Comparison of ENCODE assay signal across 25 cellular contexts in the genomic region with DNA sequence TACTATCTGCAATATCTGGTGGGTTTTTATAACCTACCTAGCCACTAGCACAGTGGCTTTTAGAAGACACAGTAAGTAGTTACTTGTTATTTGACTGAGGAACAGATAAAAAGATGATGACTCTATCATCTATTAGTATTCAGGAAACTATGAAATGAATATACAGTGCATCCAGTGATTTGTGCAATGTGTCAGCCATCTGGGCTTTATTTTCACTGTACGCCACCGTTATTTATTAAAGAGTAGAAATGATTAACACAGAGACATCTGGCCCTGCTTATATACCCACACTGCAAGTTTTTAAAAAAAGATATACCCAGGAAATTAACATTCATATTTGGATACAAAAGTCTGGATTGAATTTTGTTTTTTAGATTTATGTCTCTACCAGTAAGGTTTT.
DNase-seq lines count a peak whose midpoint lies in the region; ATAC-seq and TF ChIP-seq lines count a peak whose summit lies in the region.
"Had no signal": no experiment of that assay in that cellular context is flagged by ENCODE, and none has a peak within 500 bp of the region (broad histone marks: within the 10 kb centered on the region; RNA-seq: fewer than 3 reads in every experiment).

No MANE protein-coding gene starts in this region.

- H3K79me1 ChIP-seq in mesenchymal stem cell (replicated peaks; ENCODE audit: low read length, poor library complexity, severe bottlenecking): peaks cover 4% of the 10 kb centered on the region

- H3K9ac ChIP-seq in mesenchymal stem cell (ENCODE audit: low read length) (no peak overlapping the region), Karpas-422 (ENCODE audit: low read length) (no peak overlapping the region)
- H3K9ac ChIP-seq: BLaER1 treated with 17β-estradiol and CSF1 and Interleukin-3, amounts not matched to agents 10 nM and 100 nM had no signal

- H2BK5ac ChIP-seq in mesenchymal stem cell (ENCODE audit: low read depth, low read length, poor library complexity, severe bottlenecking): no peak overlapping the region

- H3K27ac ChIP-seq in mesenchymal stem cell (ENCODE audit: low read length, poor library complexity, severe bottlenecking) (peak overlapping the region; percentile 81), Karpas-422 (ENCODE audit: low read length) (no peak overlapping the region)
- H3K27ac ChIP-seq: BLaER1 treated with 17β-estradiol and CSF1 and Interleukin-3, amounts not matched to agents 10 nM and 100 nM; psoas muscle; RWPE1; tibial nerve had no signal

- H3K4me2 ChIP-seq in mesenchymal stem cell (ENCODE audit: low read length, poor library complexity, severe bottlenecking) (no peak overlapping the region), Karpas-422 (ENCODE audit: low read depth, low read length, poor library complexity, severe bottlenecking) (no peak overlapping the region)
- H3K4me2 ChIP-seq: BLaER1 treated with 17β-estradiol and CSF1 and Interleukin-3, amounts not matched to agents 10 nM and 100 nM had no signal

- no peaks in the 10 kb centered on the region for H3K79me2 ChIP-seq in Karpas-422 (ENCODE audit: low read length)

- no peak overlapping the region for H3K18ac ChIP-seq in mesenchymal stem cell (ENCODE audit: low read depth in 1 of 2, low read length in 2 of 2)

- H3K23ac ChIP-seq in mesenchymal stem cell (ENCODE audit: low read length in 2 of 2): no peak overlapping the region

- H3K9me3 ChIP-seq in mesenchymal stem cell (ENCODE audit: control insufficient read depth, low read length) (no peaks in the 10 kb centered on the region), Karpas-422 (ENCODE audit: low read length) (no peaks in the 10 kb centered on the region)
- H3K9me3 ChIP-seq: BLaER1 treated with 17β-estradiol and CSF1 and Interleukin-3, amounts not matched to agents 10 nM and 100 nM; psoas muscle; tibial nerve had no signal

- H3K27me3 Mint-ChIP-seq in brain: peaks cover 2% of the 10 kb centered on the region
- H3K27me3 Mint-ChIP-seq in glutamatergic neuron (ENCODE audit: unreplicated experiment): no peaks in the 10 kb centered on the region
- H3K27me3 Mint-ChIP-seq: activated B cell treated with CpG ODN at 0.5 μM for 24 hours; central memory CD8-positive, alpha-beta T cell had no signal

- no peaks in the 10 kb centered on the region for H3K9me3 Mint-ChIP-seq in brain
- H3K9me3 Mint-ChIP-seq in glutamatergic neuron (ENCODE audit: unreplicated experiment): no peaks in the 10 kb centered on the region
- H3K9me3 Mint-ChIP-seq: activated B cell treated with CpG ODN at 0.5 μM for 24 hours; activated naive CD8-positive, alpha-beta T cell treated with anti-CD3 and anti-CD28 coated beads, Interleukin-2, amount 50 U/mL, for 24 hours; central memory CD8-positive, alpha-beta T cell; H9; T-helper 1 cell treated with Interleukin-12 subunit alpha and Interleukin-12 subunit beta and Interleukin-4 antibody, amounts not matched to agents 30 μg/mL and 1 μg/mL, for 36 hours had no signal

- no peaks in the 10 kb centered on the region for H3K36me3 ChIP-seq in mesenchymal stem cell (ENCODE audit: control insufficient read depth in 1 of 2, insufficient read depth in 2 of 2, low read depth in 1 of 2, low read length in 2 of 2)
- H3K36me3 ChIP-seq in Karpas-422 (ENCODE audit: insufficient read depth, low read length): no peaks in the 10 kb centered on the region
- H3K36me3 ChIP-seq: BLaER1 treated with 17β-estradiol and CSF1 and Interleukin-3, amounts not matched to agents 10 nM and 100 nM; tibial nerve had no signal

- ATAC-seq in HG02678 (IDR thresholded peaks at IDR 0.05; ENCODE audit: unreplicated experiment) (no peak), GM21825 (IDR thresholded peaks at IDR 0.05; ENCODE audit: unreplicated experiment) (no peak)
- ATAC-seq: psoas muscle, sciatic nerve had no signal

- WGBS in mesenchymal stem cell: no CpG with 5 or more reads among the region's 2 CpGs

- H2AK5ac ChIP-seq in mesenchymal stem cell (ENCODE audit: low read length, severe bottlenecking): no peak overlapping the region

- H3K4ac ChIP-seq in mesenchymal stem cell (ENCODE audit: low read depth in 1 of 2, low read length in 2 of 2): no peak overlapping the region

- DNase-seq in EL (peak; percentile 62), NCI-H1694 treated with DMSO at 0.1 percent for 48 hours (lab: John Stamatoyannopoulos, UW) (peak; percentile 85), mesenchymal stem cell (peak; percentile 9), glutamatergic neuron (no peak), Karpas-422 (no peak)
- DNase-seq: activated B cell treated with CpG ODN at 0.5 μM for 24 hours; activated CD4-positive, alpha-beta T cell treated with anti-CD3 and anti-CD28 coated beads, Interleukin-2, amount 50 U/mL, for 1 hour; activated naive CD4-positive, alpha-beta T cell; activated naive CD8-positive, alpha-beta T cell treated with anti-CD3 and anti-CD28 coated beads, Interleukin-2, amount 50 U/mL, for 24 hours; activated T-cell treated with anti-CD3 and anti-CD28 coated beads, Interleukin-2, amount 50 U/mL, for 48 hours; DMS53; H9; NCI-H1436; NCI-H2107; psoas muscle; stimulated activated CD4-positive, alpha-beta T cell treated with anti-CD3 and anti-CD28 coated beads, Interleukin-4, amount 100 ng/mL, for 4 hours had no signal

- H2BK120ac ChIP-seq in mesenchymal stem cell (ENCODE audit: low read depth, low read length): no peak overlapping the region

- H3K4me1 ChIP-seq in mesenchymal stem cell (ENCODE audit: control insufficient read depth, insufficient read depth, low read depth, low read length) (peaks cover 8% of the 10 kb centered on the region), Karpas-422 (ENCODE audit: low read length) (no peaks in the 10 kb centered on the region)

- H3K27me3 ChIP-seq in mesenchymal stem cell (ENCODE audit: control insufficient read depth in 1 of 2, insufficient read depth in 1 of 2, low read length in 2 of 2) (peaks cover 0 to 34% of the 10 kb centered on the region in 2 experiments), Karpas-422 (ENCODE audit: low read length) (no peaks in the 10 kb centered on the region)
- H3K27me3 ChIP-seq: BLaER1 treated with 17β-estradiol and CSF1 and Interleukin-3, amounts not matched to agents 10 nM and 100 nM; tibial nerve had no signal

- no peak overlapping the region for H4K8ac ChIP-seq in mesenchymal stem cell (ENCODE audit: low read length)

- H2BK15ac ChIP-seq in mesenchymal stem cell (ENCODE audit: low read depth, poor library complexity, severe bottlenecking): no peak overlapping the region

- 0 out of 2 replicates have a peak, but pooled peaks cover 13% of the 10 kb centered on the region for H4K20me1 ChIP-seq in Karpas-422 (ENCODE audit: insufficient read depth, low read depth, low read length)
- H4K20me1 ChIP-seq: BLaER1 treated with 17β-estradiol and CSF1 and Interleukin-3, amounts not matched to agents 10 nM and 100 nM had no signal

- H3K14ac ChIP-seq in mesenchymal stem cell (ENCODE audit: low read length in 2 of 2): no peak overlapping the region

- no peaks in the 10 kb centered on the region for H3K9me2 ChIP-seq in Karpas-422 (replicated peaks; ENCODE audit: insufficient read depth, low read length)

- TF ChIP-seq CTCF in brain (conservative IDR thresholded peaks at IDR 0.05) (no peak), glutamatergic neuron (IDR thresholded peaks at IDR 0.05; ENCODE audit: partially characterized antibody, unreplicated experiment) (no peak)

- H3K36me3 Mint-ChIP-seq in brain (no peaks in the 10 kb centered on the region), glutamatergic neuron (ENCODE audit: unreplicated experiment) (no peaks in the 10 kb centered on the region)

- no peak overlapping the region for H2BK12ac ChIP-seq in mesenchymal stem cell (ENCODE audit: low read length in 2 of 2)

- H4K91ac ChIP-seq in mesenchymal stem cell (ENCODE audit: low read length): no peak overlapping the region

- H3K4me3 Mint-ChIP-seq in brain: peak overlapping the region in 3 of 5 experiments; percentile 9 to 66 (median 64)
- no peak overlapping the region for H3K4me3 Mint-ChIP-seq in glutamatergic neuron (ENCODE audit: unreplicated experiment)
- H3K4me3 Mint-ChIP-seq: activated B cell treated with CpG ODN at 0.5 μM for 24 hours; central memory CD8-positive, alpha-beta T cell; H9; T-helper 1 cell treated with Interleukin-12 subunit alpha and Interleukin-12 subunit beta and Interleukin-4 antibody, amounts not matched to agents 30 μg/mL and 1 μg/mL, for 36 hours had no signal

- no peak overlapping the region for H3K4me3 ChIP-seq in mesenchymal stem cell (ENCODE audit: insufficient read depth in 1 of 2, low read depth in 1 of 2, low read length in 2 of 2)
- H3K4me3 ChIP-seq in Karpas-422 (ENCODE audit: low read length): no peak overlapping the region
- H3K4me3 ChIP-seq: BLaER1 treated with 17β-estradiol and CSF1 and Interleukin-3, amounts not matched to agents 10 nM and 100 nM; psoas muscle; tibial nerve had no signal

- H3K27ac Mint-ChIP-seq in brain (peak overlapping the region in 4 of 5 experiments; percentile 26 to 92 (median 57)), glutamatergic neuron (ENCODE audit: unreplicated experiment) (no peak overlapping the region)
- H3K27ac Mint-ChIP-seq: activated B cell treated with CpG ODN at 0.5 μM for 24 hours; H9; T-helper 1 cell treated with Interleukin-12 subunit alpha and Interleukin-12 subunit beta and Interleukin-4 antibody, amounts not matched to agents 30 μg/mL and 1 μg/mL, for 36 hours had no signal

- peaks cover 68% of the 10 kb centered on the region for H3K4me1 Mint-ChIP-seq in brain
- peaks cover 13% of the 10 kb centered on the region for H3K4me1 Mint-ChIP-seq in glutamatergic neuron (ENCODE audit: low read depth, unreplicated experiment)
- H3K4me1 Mint-ChIP-seq: central memory CD8-positive, alpha-beta T cell had no signal

- no peak overlapping the region for H2AFZ ChIP-seq in mesenchymal stem cell (ENCODE audit: low read depth, low read length)
- H2AFZ ChIP-seq in Karpas-422 (ENCODE audit: low read length): no peak overlapping the region

Comparison
In these comparisons a context has a peak if more than half of its experiments do, and no peak if none do; other contexts are left out.
1. DNase-seq: peak in EL (single experiment), NCI-H1694 treated with DMSO at 0.1 percent for 48 hours (single experiment) and mesenchymal stem cell (single experiment); none in glutamatergic neuron (single experiment) and Karpas-422 (single experiment).